In the genomic region with DNA sequence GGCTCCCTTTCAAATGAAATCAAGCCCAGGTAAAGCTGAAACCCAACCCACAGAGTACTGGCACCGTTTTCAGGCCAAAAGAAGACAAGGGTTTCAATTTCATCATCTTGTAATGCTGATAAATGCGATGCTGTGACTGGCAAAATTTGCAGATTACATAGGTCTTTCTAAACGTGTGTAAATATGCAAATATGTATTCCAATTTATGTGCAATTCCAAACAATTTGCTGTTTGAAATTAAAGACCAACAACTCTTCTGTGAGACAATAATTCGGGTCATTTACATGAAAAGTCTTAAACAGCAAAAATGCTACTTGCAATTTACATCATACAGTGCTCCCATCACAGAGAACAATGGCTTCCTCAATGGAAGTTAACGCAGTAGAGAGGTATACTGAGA, we compare ENCODE assay signal across 9 cellular contexts. TPM values are rescaled to one million over a fixed set of nuclear protein-coding genes. Genes with fewer than 3 reads are reported as not detected.
DNase-seq lines count a peak whose midpoint lies in the region; ATAC-seq, FAIRE-seq and TF ChIP-seq lines count a peak whose summit lies in the region.
"Had no signal": no experiment of that assay in that cellular context is flagged by ENCODE, and none has a peak within 500 bp of the region (broad histone marks: within the 10 kb centered on the region; RNA-seq: fewer than 3 reads in every experiment).

No MANE protein-coding gene starts in this region.

- ATAC-seq in WTC11 (no peak), thoracic aorta (ENCODE audit: insufficient number of reproducible peaks, low FRiP score, low read depth) (no peak), HG02678 (IDR thresholded peaks at IDR 0.05; ENCODE audit: unreplicated experiment) (no peak)

- no peak overlapping the region for H4K8ac ChIP-seq in mesendoderm (ENCODE audit: low read depth, low read length)

- H3K27me3 Mint-ChIP-seq in WTC11 (ENCODE audit: low read depth): no peaks in the 10 kb centered on the region

- no peak for TF ChIP-seq CTCF in WTC11 (IDR thresholded peaks at IDR 0.05)
- no peak for TF ChIP-seq CTCF in thoracic aorta (IDR thresholded peaks at IDR 0.05)

- H2BK15ac ChIP-seq in mesendoderm (replicated peaks; ENCODE audit: low read depth): no peak overlapping the region

- peaks cover 1% of the 10 kb centered on the region for H3K79me1 ChIP-seq in mesendoderm (ENCODE audit: low read length)

- peaks cover 80% of the 10 kb centered on the region for H3K4me1 Mint-ChIP-seq in WTC11

- H3K56ac ChIP-seq in mesendoderm (ENCODE audit: low read length): peak overlapping the region; percentile 77

- no peaks in the 10 kb centered on the region for H3K9me3 Mint-ChIP-seq in WTC11

- no peaks in the 10 kb centered on the region for H3K27me3 ChIP-seq in mesendoderm (ENCODE audit: insufficient read depth, low read length, poor library complexity)
- no peaks in the 10 kb centered on the region for H3K27me3 ChIP-seq in thoracic aorta (replicated peaks; ENCODE audit: insufficient read depth)

- H3K36me3 Mint-ChIP-seq in WTC11: peaks cover 21% of the 10 kb centered on the region

- H2AK5ac ChIP-seq in mesendoderm (ENCODE audit: low read length): no peak overlapping the region

- FAIRE-seq in RCC 7860 (lab: Jason Lieb, UNC): no peak

- peaks cover 28% of the 10 kb centered on the region for H3K79me2 ChIP-seq in mesendoderm (ENCODE audit: control insufficient read depth, insufficient read depth, low read length)

- H3K9me3 ChIP-seq in thoracic aorta: no peaks in the 10 kb centered on the region

- H3K9ac ChIP-seq in mesendoderm (ENCODE audit: low read length): peak overlapping the region; percentile 22

- WGBS in mesendoderm (ENCODE audit: extremely low coverage, insufficient coverage, low lambda C conversion rate): no CpG with 5 or more reads among the region's 5 CpGs

- DNase-seq in NCI-H82 (lab: John Stamatoyannopoulos, UW): peak; percentile 49
- DNase-seq in NCI-H82 treated with DMSO at 0.1 percent for 48 hours (lab: John Stamatoyannopoulos, UW; ENCODE audit: unreplicated experiment): no peak
- DNase-seq in WTC11 (ENCODE audit: low spot score): no peak
- no peak for DNase-seq in mesendoderm
- DNase-seq in thoracic aorta (ENCODE audit: low spot score): no peak
- no peak for DNase-seq in NCI-H187 (lab: John Stamatoyannopoulos, UW)
- DNase-seq in RCC 7860 (ENCODE audit: low spot score): no peak
- DNase-seq: activated CD4-positive, CD25-positive, alpha-beta regulatory T cell had no signal

- no peak overlapping the region for H3K4me2 ChIP-seq in mesendoderm (ENCODE audit: low read length)

- H3K18ac ChIP-seq in mesendoderm (ENCODE audit: low read length): peak overlapping the region; percentile 69

- H3K27ac ChIP-seq in mesendoderm (ENCODE audit: low read depth, low read length) (peak overlapping the region; percentile 72), thoracic aorta (peak overlapping the region; percentile 90 to 92)

- CTCF ChIA-PET in WTC11 (lab: Charles Lee): interaction anchor here (1.5 kb wide), 1 partner anchor 76 kb away, joined by 4 read pairs; no protein-coding TSS in a partner anchor

- H3K23ac ChIP-seq in mesendoderm (ENCODE audit: low read length): no peak overlapping the region

- H3K4me3 ChIP-seq in mesendoderm (ENCODE audit: low read length): no peak overlapping the region
- H3K4me3 ChIP-seq in thoracic aorta: no peak overlapping the region

- no peak overlapping the region for H2BK5ac ChIP-seq in mesendoderm (ENCODE audit: low read length)

- H4K5ac ChIP-seq in mesendoderm (ENCODE audit: low read length): no peak overlapping the region

- H3K4ac ChIP-seq in mesendoderm (ENCODE audit: low read depth, low read length): no peak overlapping the region

- H3K36me3 ChIP-seq in mesendoderm (ENCODE audit: control insufficient read depth, insufficient read depth, low read length) (no peaks in the 10 kb centered on the region), thoracic aorta (no peaks in the 10 kb centered on the region)

- H2BK120ac ChIP-seq in mesendoderm (ENCODE audit: low read depth, low read length): no peak overlapping the region

- H3K4me3 Mint-ChIP-seq in WTC11: peak overlapping the region; percentile 82

- H3K27ac Mint-ChIP-seq in WTC11: peak overlapping the region; percentile 99

- H3K4me1 ChIP-seq in mesendoderm (ENCODE audit: control insufficient read depth, low read depth, low read length) (peaks cover 32% of the 10 kb centered on the region), thoracic aorta (ENCODE audit: control insufficient read depth in 1 of 2, low read depth in 2 of 2) (peaks cover 56 to 77% of the 10 kb centered on the region in 2 donors)

- POLR2A ChIA-PET in WTC11 (lab: Charles Lee): interaction anchor here (0.9 to 3.2 kb wide), 3 partner anchors 11 to 17 kb away, joined by 3 to 24 read pairs (median 6); no protein-coding TSS in a partner anchor

TF ChIP-seq in WTC11, 78 proteins besides CTCF, POLR2A, EP300 and RAD21:
- TF ChIP-seq, protein P1, sequence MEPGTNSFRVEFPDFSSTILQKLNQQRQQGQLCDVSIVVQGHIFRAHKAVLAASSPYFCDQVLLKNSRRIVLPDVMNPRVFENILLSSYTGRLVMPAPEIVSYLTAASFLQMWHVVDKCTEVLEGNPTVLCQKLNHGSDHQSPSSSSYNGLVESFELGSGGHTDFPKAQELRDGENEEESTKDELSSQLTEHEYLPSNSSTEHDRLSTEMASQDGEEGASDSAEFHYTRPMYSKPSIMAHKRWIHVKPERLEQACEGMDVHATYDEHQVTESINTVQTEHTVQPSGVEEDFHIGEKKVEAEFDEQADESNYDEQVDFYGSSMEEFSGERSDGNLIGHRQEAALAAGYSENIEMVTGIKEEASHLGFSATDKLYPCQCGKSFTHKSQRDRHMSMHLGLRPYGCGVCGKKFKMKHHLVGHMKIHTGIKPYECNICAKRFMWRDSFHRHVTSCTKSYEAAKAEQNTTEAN (CRISPR knock-in tag; IDR thresholded peaks at IDR 0.05): 0 out of 2 replicates have a peak, but pooled peaks have one; percentile 15
- 0 out of 2 replicates have a peak, but pooled peaks have one; percentile 25 for TF ChIP-seq PRRX2 (CRISPR knock-in tag; IDR thresholded peaks at IDR 0.05)
- TF ChIP-seq, protein P2, sequence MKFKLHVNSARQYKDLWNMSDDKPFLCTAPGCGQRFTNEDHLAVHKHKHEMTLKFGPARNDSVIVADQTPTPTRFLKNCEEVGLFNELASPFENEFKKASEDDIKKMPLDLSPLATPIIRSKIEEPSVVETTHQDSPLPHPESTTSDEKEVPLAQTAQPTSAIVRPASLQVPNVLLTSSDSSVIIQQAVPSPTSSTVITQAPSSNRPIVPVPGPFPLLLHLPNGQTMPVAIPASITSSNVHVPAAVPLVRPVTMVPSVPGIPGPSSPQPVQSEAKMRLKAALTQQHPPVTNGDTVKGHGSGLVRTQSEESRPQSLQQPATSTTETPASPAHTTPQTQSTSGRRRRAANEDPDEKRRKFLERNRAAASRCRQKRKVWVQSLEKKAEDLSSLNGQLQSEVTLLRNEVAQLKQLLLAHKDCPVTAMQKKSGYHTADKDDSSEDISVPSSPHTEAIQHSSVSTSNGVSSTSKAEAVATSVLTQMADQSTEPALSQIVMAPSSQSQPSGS (CRISPR knock-in tag; IDR thresholded peaks at IDR 0.05; ENCODE audit: borderline replicate concordance, low read depth): no peak

RNA-seq across cellular contexts. Expression of gene ZNF532, which starts 2.8 kb away (rescaled TPM):
- total RNA-seq in WTC11 (2021) (171 to 185 TPM (median 181 TPM) in 3 replicates), thoracic aorta (100 to 1,000 TPM; 133 to 211 TPM)
- polyA plus RNA-seq in mesendoderm (2013, experiment 1 of 2): 91.0 TPM
- polyA plus RNA-seq in mesendoderm (2013, experiment 2 of 2): 94.4 TPM
